28 cellular contexts compared by ENCODE assay signal in the genomic region with DNA sequence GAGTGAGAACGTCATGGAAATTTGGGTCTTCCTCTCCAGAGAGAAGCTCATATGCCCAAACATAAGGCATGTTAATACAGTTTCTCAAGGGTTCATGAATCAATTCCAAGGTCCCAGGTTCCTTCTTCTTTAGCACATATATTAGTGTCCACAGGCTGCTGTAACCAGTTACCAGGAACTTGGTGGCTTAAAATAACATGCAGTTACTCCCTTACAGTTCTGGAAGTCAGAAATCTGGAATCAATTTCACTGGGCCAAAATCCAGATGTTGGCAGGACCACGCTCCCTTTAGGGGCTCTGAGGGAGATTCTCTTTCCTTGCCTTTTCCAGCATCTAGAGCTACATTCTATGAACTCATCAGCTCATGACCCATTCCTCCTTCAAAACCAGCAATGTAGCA.
"Had no signal": no experiment of that assay in that cellular context is flagged by ENCODE, and none has a peak within 500 bp of the region (broad histone marks: within the 10 kb centered on the region; RNA-seq: fewer than 3 reads in every experiment).

No MANE protein-coding gene starts in this region.

- H3K27ac Mint-ChIP-seq: effector memory CD8-positive, alpha-beta T cell; mesothelial cell of epicardium; natural killer cell treated with Interleukin-12 subunit alpha and Interleukin-12 subunit beta and Interleukin-15 and Interleukin-18, amount 100 ng/mL, for 72 hours; stimulated activated memory B cell treated with anti-CD40 and anti-IgM and Interleukin-4, amounts not matched to agents 10 μg/mL and 1 μg/mL and 100 μg/mL, for 72 hours had no signal

- H3K36me3 ChIP-seq: esophagus squamous epithelium, gastroesophageal sphincter, left lung, sigmoid colon, thoracic aorta, tibial nerve, upper lobe of left lung, uterus had no signal

- H3K4me3 Mint-ChIP-seq: central memory CD8-positive, alpha-beta T cell; effector memory CD8-positive, alpha-beta T cell; mesothelial cell of epicardium; naive B cell; natural killer cell treated with Interleukin-12 subunit alpha and Interleukin-12 subunit beta and Interleukin-15 and Interleukin-18, amount 100 ng/mL, for 72 hours; neural crest cell; stimulated activated memory B cell treated with anti-CD40 and anti-IgM and Interleukin-4, amounts not matched to agents 10 μg/mL and 1 μg/mL and 100 μg/mL, for 72 hours had no signal

- H3K9ac ChIP-seq: parathyroid adenoma had no signal

- H3K4me1 Mint-ChIP-seq: central memory CD8-positive, alpha-beta T cell; mesothelial cell of epicardium; naive B cell; stimulated activated memory B cell treated with anti-CD40 and anti-IgM and Interleukin-4, amounts not matched to agents 10 μg/mL and 1 μg/mL and 100 μg/mL, for 72 hours had no signal

- H3K27me3 Mint-ChIP-seq: central memory CD8-positive, alpha-beta T cell; effector memory CD8-positive, alpha-beta T cell; naive B cell; stimulated activated memory B cell treated with anti-CD40 and anti-IgM and Interleukin-4, amounts not matched to agents 10 μg/mL and 1 μg/mL and 100 μg/mL, for 72 hours had no signal

- H3K9me3 ChIP-seq: esophagus squamous epithelium, gastroesophageal sphincter, heart left ventricle, left lung, mucosa of descending colon, psoas muscle, sigmoid colon, spleen, thoracic aorta, tibial nerve, upper lobe of left lung, uterus had no signal

- H3K4me2 ChIP-seq: hepatocyte had no signal

- H3K36me3 Mint-ChIP-seq: mesothelial cell of epicardium; naive B cell; natural killer cell treated with Interleukin-12 subunit alpha and Interleukin-12 subunit beta and Interleukin-15 and Interleukin-18, amount 100 ng/mL, for 72 hours; stimulated activated memory B cell treated with anti-CD40 and anti-IgM and Interleukin-4, amounts not matched to agents 10 μg/mL and 1 μg/mL and 100 μg/mL, for 72 hours had no signal

- H2AFZ ChIP-seq: hepatocyte, parathyroid adenoma had no signal

- DNase-seq: effector memory CD8-positive, alpha-beta T cell; erythroblast; esophagus squamous epithelium; heart left ventricle; left cardiac atrium; left lung; mesenchymal stem cell; mucosa of descending colon; naive B cell; psoas muscle; right cardiac atrium; sigmoid colon; spleen; stimulated activated CD4-positive, alpha-beta T cell treated with anti-CD3 and anti-CD28 coated beads, Interleukin-4, amount 100 ng/mL, for 4 hours; stimulated activated naive CD8-positive, alpha-beta T cell treated with anti-CD3 and anti-CD28 coated beads, Interleukin-15, Interleukin-2, amounts not matched to agents 100 U/mL and 50 U/mL, for 24 hours; upper lobe of left lung; uterus had no signal

- H3K4me1 ChIP-seq: esophagus squamous epithelium, gastroesophageal sphincter, left lung, parathyroid adenoma, psoas muscle, tibial nerve, upper lobe of left lung, uterus had no signal

- H3K27ac ChIP-seq: coronary artery, esophagus squamous epithelium, gastroesophageal sphincter, heart left ventricle, hepatocyte, left lung, parathyroid adenoma, psoas muscle, sigmoid colon, spleen, thoracic aorta, tibial nerve, upper lobe of left lung, uterus had no signal

- H3K27me3 ChIP-seq: esophagus squamous epithelium, gastroesophageal sphincter, heart left ventricle, hepatocyte, left lung, sigmoid colon, spleen, tibial nerve, upper lobe of left lung, uterus had no signal

- H3K9me3 Mint-ChIP-seq: central memory CD8-positive, alpha-beta T cell; effector memory CD8-positive, alpha-beta T cell; mesothelial cell of epicardium; naive B cell; natural killer cell treated with Interleukin-12 subunit alpha and Interleukin-12 subunit beta and Interleukin-15 and Interleukin-18, amount 100 ng/mL, for 72 hours; neural crest cell; stimulated activated memory B cell treated with anti-CD40 and anti-IgM and Interleukin-4, amounts not matched to agents 10 μg/mL and 1 μg/mL and 100 μg/mL, for 72 hours had no signal

- H3K4me3 ChIP-seq: coronary artery, esophagus squamous epithelium, gastroesophageal sphincter, heart left ventricle, hepatocyte, left lung, mucosa of descending colon, psoas muscle, sigmoid colon, spleen, thoracic aorta, tibial nerve, upper lobe of left lung, uterus had no signal
